ENCODE assay signal across 1 cellular context in the genomic region with DNA sequence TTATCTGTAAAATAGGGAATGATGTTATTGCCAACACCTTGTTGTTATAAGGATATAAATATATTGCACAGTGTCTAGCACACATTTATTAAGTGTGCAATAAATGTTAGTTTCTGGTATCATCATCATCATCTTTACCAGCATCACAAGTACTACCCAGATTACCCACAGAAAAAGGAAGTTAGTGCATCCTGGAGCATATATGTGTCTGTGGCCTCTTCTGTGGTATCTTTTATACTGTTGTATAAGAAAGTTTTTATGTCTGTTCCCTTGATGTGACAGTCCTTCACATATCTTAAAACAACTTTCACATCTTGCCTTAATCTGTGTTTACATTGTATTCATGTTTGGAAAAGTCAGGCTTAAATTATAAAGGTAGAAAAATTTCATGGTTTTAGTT.
TF ChIP-seq lines count a peak whose summit lies in the region.

No MANE protein-coding gene starts in this region.

TF ChIP-seq in GM12878, 131 proteins besides CTCF, POLR2A, EP300 and RAD21:
- TF ChIP-seq TCF3 (IDR thresholded peaks at IDR 0.05; ENCODE audit: borderline replicate concordance, insufficient read depth, low read depth, low read length), result no peak
- no peak for TF ChIP-seq SKIL (IDR thresholded peaks at IDR 0.05; ENCODE audit: low read depth, poor library complexity, severe bottlenecking)
- no peak for TF ChIP-seq EED (IDR thresholded peaks at IDR 0.05; ENCODE audit: low read depth)
- no peak for TF ChIP-seq ZBTB11 (CRISPR knock-in tag; IDR thresholded peaks at IDR 0.05)
- TF ChIP-seq LARP7 (IDR thresholded peaks at IDR 0.05), result no peak
- no peak for TF ChIP-seq E2F8 (IDR thresholded peaks at IDR 0.05; ENCODE audit: low read depth, partially characterized antibody)
- no peak for TF ChIP-seq WRNIP1 (IDR thresholded peaks at IDR 0.05; ENCODE audit: borderline replicate concordance, low read depth, low read length)
- no peak for TF ChIP-seq ATF3 (IDR thresholded peaks at IDR 0.05; ENCODE audit: borderline replicate concordance, extremely low read depth, low read depth, low read length)
- no peak for TF ChIP-seq MTA3 (IDR thresholded peaks at IDR 0.05; ENCODE audit: borderline replicate concordance, low read length)
- TF ChIP-seq, protein P1, sequence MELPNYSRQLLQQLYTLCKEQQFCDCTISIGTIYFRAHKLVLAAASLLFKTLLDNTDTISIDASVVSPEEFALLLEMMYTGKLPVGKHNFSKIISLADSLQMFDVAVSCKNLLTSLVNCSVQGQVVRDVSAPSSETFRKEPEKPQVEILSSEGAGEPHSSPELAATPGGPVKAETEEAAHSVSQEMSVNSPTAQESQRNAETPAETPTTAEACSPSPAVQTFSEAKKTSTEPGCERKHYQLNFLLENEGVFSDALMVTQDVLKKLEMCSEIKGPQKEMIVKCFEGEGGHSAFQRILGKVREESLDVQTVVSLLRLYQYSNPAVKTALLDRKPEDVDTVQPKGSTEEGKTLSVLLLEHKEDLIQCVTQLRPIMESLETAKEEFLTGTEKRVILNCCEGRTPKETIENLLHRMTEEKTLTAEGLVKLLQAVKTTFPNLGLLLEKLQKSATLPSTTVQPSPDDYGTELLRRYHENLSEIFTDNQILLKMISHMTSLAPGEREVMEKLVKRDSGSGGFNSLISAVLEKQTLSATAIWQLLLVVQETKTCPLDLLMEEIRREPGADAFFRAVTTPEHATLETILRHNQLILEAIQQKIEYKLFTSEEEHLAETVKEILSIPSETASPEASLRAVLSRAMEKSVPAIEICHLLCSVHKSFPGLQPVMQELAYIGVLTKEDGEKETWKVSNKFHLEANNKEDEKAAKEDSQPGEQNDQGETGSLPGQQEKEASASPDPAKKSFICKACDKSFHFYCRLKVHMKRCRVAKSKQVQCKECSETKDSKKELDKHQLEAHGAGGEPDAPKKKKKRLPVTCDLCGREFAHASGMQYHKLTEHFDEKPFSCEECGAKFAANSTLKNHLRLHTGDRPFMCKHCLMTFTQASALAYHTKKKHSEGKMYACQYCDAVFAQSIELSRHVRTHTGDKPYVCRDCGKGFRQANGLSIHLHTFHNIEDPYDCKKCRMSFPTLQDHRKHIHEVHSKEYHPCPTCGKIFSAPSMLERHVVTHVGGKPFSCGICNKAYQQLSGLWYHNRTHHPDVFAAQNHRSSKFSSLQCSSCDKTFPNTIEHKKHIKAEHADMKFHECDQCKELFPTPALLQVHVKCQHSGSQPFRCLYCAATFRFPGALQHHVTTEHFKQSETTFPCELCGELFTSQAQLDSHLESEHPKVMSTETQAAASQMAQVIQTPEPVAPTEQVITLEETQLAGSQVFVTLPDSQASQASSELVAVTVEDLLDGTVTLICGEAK (IDR thresholded peaks at IDR 0.05; ENCODE audit: borderline replicate concordance), result no peak
- TF ChIP-seq EGR1 (IDR thresholded peaks at IDR 0.05; ENCODE audit: borderline replicate concordance in 1 of 2, low read depth in 2 of 2, low read length in 2 of 2), result no peak
- TF ChIP-seq MTA2 (IDR thresholded peaks at IDR 0.05; ENCODE audit: low read depth), result no peak
- TF ChIP-seq, protein P2, sequence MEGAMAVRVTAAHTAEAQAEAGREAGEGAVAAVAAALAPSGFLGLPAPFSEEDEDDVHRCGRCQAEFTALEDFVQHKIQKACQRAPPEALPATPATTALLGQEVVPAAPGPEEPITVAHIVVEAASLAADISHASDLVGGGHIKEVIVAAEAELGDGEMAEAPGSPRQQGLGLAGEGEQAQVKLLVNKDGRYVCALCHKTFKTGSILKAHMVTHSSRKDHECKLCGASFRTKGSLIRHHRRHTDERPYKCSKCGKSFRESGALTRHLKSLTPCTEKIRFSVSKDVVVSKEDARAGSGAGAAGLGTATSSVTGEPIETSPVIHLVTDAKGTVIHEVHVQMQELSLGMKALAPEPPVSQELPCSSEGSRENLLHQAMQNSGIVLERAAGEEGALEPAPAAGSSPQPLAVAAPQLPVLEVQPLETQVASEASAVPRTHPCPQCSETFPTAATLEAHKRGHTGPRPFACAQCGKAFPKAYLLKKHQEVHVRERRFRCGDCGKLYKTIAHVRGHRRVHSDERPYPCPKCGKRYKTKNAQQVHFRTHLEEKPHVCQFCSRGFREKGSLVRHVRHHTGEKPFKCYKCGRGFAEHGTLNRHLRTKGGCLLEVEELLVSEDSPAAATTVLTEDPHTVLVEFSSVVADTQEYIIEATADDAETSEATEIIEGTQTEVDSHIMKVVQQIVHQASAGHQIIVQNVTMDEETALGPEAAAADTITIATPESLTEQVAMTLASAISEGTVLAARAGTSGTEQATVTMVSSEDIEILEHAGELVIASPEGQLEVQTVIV (IDR thresholded peaks at IDR 0.05; ENCODE audit: borderline replicate concordance, partially characterized antibody), result no peak
- no peak for TF ChIP-seq YBX1 (IDR thresholded peaks at IDR 0.05)
- no peak for TF ChIP-seq ZNF592 (IDR thresholded peaks at IDR 0.05)
- no peak for TF ChIP-seq BRCA1 (IDR thresholded peaks at IDR 0.05; ENCODE audit: low read depth, low read length)
- TF ChIP-seq NR2C2 (IDR thresholded peaks at IDR 0.05; ENCODE audit: borderline replicate concordance, control insufficient read depth, insufficient read length, low read depth), result no peak
- TF ChIP-seq, protein P3, sequence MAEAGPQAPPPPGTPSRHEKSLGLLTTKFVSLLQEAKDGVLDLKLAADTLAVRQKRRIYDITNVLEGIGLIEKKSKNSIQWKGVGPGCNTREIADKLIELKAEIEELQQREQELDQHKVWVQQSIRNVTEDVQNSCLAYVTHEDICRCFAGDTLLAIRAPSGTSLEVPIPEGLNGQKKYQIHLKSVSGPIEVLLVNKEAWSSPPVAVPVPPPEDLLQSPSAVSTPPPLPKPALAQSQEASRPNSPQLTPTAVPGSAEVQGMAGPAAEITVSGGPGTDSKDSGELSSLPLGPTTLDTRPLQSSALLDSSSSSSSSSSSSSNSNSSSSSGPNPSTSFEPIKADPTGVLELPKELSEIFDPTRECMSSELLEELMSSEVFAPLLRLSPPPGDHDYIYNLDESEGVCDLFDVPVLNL (IDR thresholded peaks at IDR 0.05; ENCODE audit: low read depth, low read length), result no peak
TF ChIP-seq in GM12878: peak in this region for 0.
